In genomic region chr1:230280906-230281413, GRCh38 we compare ENCODE assay signal across 23 cellular contexts.
DNase-seq lines count a peak whose midpoint lies in the region; ATAC-seq and TF ChIP-seq lines count a peak whose summit lies in the region.
"Had no signal": no experiment of that assay in that cellular context is flagged by ENCODE, and none has a peak within 500 bp of the region (broad histone marks: within the 10 kb centered on the region; RNA-seq: fewer than 3 reads in every experiment).

No MANE protein-coding gene starts in this region.

- H3K36me3 Mint-ChIP-seq in activated CD4-positive, alpha-beta T cell treated with anti-CD3 and anti-CD28 coated beads for 36 hours (ENCODE audit: low read depth), result peaks cover 18% of the 10 kb centered on the region

- peaks cover 19 to 47% (median 29%) of the 10 kb centered on the region in 4 donors for H3K36me3 ChIP-seq in sigmoid colon

- no peaks in the 10 kb centered on the region for H3K9me3 ChIP-seq in sigmoid colon
- H3K9me3 ChIP-seq: tibial nerve had no signal

- peak overlapping the region; percentile 9 for H3K4me3 ChIP-seq in Jurkat, Clone E6-1 (ENCODE audit: low read length)
- H3K4me3 ChIP-seq in sigmoid colon, result no peak overlapping the region
- H3K4me3 ChIP-seq: PC-9, SK-N-MC, tibial nerve had no signal

- no peak overlapping the region for H3K4me3 Mint-ChIP-seq in activated CD4-positive, alpha-beta T cell treated with anti-CD3 and anti-CD28 coated beads for 36 hours
- H3K4me3 Mint-ChIP-seq: mesothelial cell of epicardium had no signal

- H3K4me1 ChIP-seq in sigmoid colon, result peaks cover 0 to 15% (median 13%) of the 10 kb centered on the region in 4 donors
- H3K4me1 ChIP-seq: foreskin keratinocyte had no signal

- peaks cover 32% of the 10 kb centered on the region for H3K4me1 Mint-ChIP-seq in activated CD4-positive, alpha-beta T cell treated with anti-CD3 and anti-CD28 coated beads for 36 hours

- ATAC-seq in activated CD4-positive, alpha-beta T cell treated with anti-CD3 and anti-CD28 coated beads for 36 hours, result no peak
- ATAC-seq in HG03025 (IDR thresholded peaks at IDR 0.05; ENCODE audit: low FRiP score, unreplicated experiment), result no peak
- ATAC-seq: foreskin keratinocyte had no signal

- no peak overlapping the region for H3K27ac ChIP-seq in sigmoid colon
- H3K27ac ChIP-seq: 22Rv1, C4-2B, foreskin keratinocyte, PC-9, SK-N-MC, tibial nerve had no signal

- no peak for TF ChIP-seq POLR2A in sigmoid colon (IDR thresholded peaks at IDR 0.05)

- no peaks in the 10 kb centered on the region for H3K27me3 ChIP-seq in sigmoid colon
- H3K27me3 ChIP-seq: foreskin keratinocyte, tibial nerve had no signal

- WGBS in sigmoid colon, 2 donors, result 54 to 75% methylated on average over 23 of the region's 23 CpGs

- intact Hi-C loops in activated CD4-positive, alpha-beta T cell treated with anti-CD3 and anti-CD28 coated beads for 36 hours (cut with DNase I, micrococcal nuclease), result no loop called here
- intact Hi-C loops in sigmoid colon (cut with DNase I), result no loop called here

- no peaks in the 10 kb centered on the region for H3K27me3 Mint-ChIP-seq in activated CD4-positive, alpha-beta T cell treated with anti-CD3 and anti-CD28 coated beads for 36 hours

- peak overlapping the region; percentile 6 for H3K27ac Mint-ChIP-seq in activated CD4-positive, alpha-beta T cell treated with anti-CD3 and anti-CD28 coated beads for 36 hours
- H3K27ac Mint-ChIP-seq: mesothelial cell of epicardium had no signal

- no peak for TF ChIP-seq CTCF in sigmoid colon (IDR thresholded peaks at IDR 0.05)

- TF ChIP-seq EP300 in sigmoid colon (IDR thresholded peaks at IDR 0.05), result no peak

- peak; percentile 3 for DNase-seq in activated CD4-positive, alpha-beta T cell treated with anti-CD3 and anti-CD28 coated beads for 36 hours
- DNase-seq in activated CD4-positive, alpha-beta T cell treated with anti-CD3 and anti-CD28 coated beads for 1 hour, result no peak
- peak; percentile 74 for DNase-seq in Jurkat, Clone E6-1 (ENCODE audit: low read depth, low spot score)
- DNase-seq in epidermal melanocyte (ENCODE audit: insufficient read length, low spot score) (peak; percentile 1), sigmoid colon (peak; percentile 61), amniotic stem cell (lab: John Stamatoyannopoulos, UW) (no peak), AG08395 (ENCODE audit: low spot score) (no peak)
- DNase-seq: activated CD4-positive, alpha-beta T cell treated with anti-CD3 and anti-CD28 coated beads, Interleukin-2, amount 50 U/mL, for 1 hour; activated gamma-delta T cell treated with Interleukin-2 at 50 U/mL for 16 hours; cortex of kidney; foreskin keratinocyte; kidney glomerular epithelial cell; NCI-H1105; NCI-H748 treated with DMSO at 0.1 percent for 48 hours; PC-9; stimulated activated CD4-positive, alpha-beta T cell treated with anti-CD3 and anti-CD28 coated beads, Interleukin-4, amount 100 ng/mL, for 1 hour; T1000 had no signal

- CTCF ChIA-PET in activated CD4-positive, alpha-beta T cell treated with anti-CD3 and anti-CD28 coated beads for 36 hours (lab: Charles Lee), result interaction anchor here (0.5 kb wide), 1 partner anchor 47 kb away, joined by 3 read pairs; no protein-coding TSS in a partner anchor

- POLR2A ChIA-PET in activated CD4-positive, alpha-beta T cell treated with anti-CD3 and anti-CD28 coated beads for 36 hours (lab: Charles Lee), result no interaction called here

- no peaks in the 10 kb centered on the region for H3K9me3 Mint-ChIP-seq in activated CD4-positive, alpha-beta T cell treated with anti-CD3 and anti-CD28 coated beads for 36 hours (ENCODE audit: low read depth)
- H3K9me3 Mint-ChIP-seq: mesothelial cell of epicardium had no signal

Comparison
In these comparisons a context has a peak if more than half of its experiments do, and no peak if none do; other contexts are left out.
1. DNase-seq: peak in activated CD4-positive, alpha-beta T cell treated with anti-CD3 and anti-CD28 coated beads for 36 hours (single experiment), Jurkat, Clone E6-1 (single experiment), epidermal melanocyte (single experiment) and sigmoid colon (single experiment); none in activated CD4-positive, alpha-beta T cell treated with anti-CD3 and anti-CD28 coated beads for 1 hour (single experiment), amniotic stem cell (single experiment) and AG08395 (single experiment).